19 cellular contexts compared by ENCODE assay signal in the genomic region with DNA sequence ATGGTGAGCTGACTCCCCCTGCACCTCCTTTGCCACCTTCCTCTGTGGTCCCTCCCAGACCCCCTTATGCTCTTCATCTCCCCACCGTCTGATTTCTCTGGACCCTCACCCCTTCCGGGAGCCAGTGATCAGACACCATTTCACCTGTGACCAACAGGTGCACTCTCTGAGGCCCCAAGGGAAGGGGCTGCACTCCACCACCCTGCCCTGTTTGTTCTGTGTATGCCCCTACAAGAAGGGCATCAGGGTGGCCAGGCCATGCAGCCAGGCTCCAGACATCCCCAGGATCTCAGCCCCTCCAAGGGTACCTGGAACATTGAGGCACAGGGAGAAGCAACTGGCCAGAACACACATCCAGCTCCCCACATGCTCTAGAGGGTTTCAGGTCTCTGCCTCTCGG. TPM values are rescaled to one million over a fixed set of nuclear protein-coding genes. Genes with fewer than 3 reads are reported as not detected.
DNase-seq lines count a peak whose midpoint lies in the region; FAIRE-seq and TF ChIP-seq lines count a peak whose summit lies in the region.
"Not testable (repeated sequence)": the region's sequence is repeated elsewhere in the genome, so short reads cannot be mapped to it uniquely, and the experiment has no call there.
"Had no signal": no experiment of that assay in that cellular context is flagged by ENCODE, and none has a peak within 500 bp of the region (broad histone marks: within the 10 kb centered on the region; RNA-seq: fewer than 3 reads in every experiment).

No MANE protein-coding gene starts in this region.

- H2BK5ac ChIP-seq in H1 (ENCODE audit: low read depth, low read length), result not testable (repeated sequence)

- not testable (repeated sequence) for TF ChIP-seq RAD21 in H1 (IDR thresholded peaks at IDR 0.05 in 1 of 2, conservative IDR thresholded peaks at IDR 0.05 in 1 of 2; ENCODE audit: low read depth in 2 of 2, low read length in 2 of 2)

- H3K9me3 ChIP-seq in HEK293 (ENCODE audit: control insufficient read depth, insufficient read depth, low read depth, low read length); astrocyte (ENCODE audit: insufficient read depth, low read depth, low read length); H1 (ENCODE audit: insufficient read depth in 2 of 2, low read depth in 1 of 2, low read length in 1 of 2); endodermal cell (ENCODE audit: control insufficient read depth, low read length): not testable (repeated sequence)

- not testable (repeated sequence) for H3K18ac ChIP-seq in H1 (ENCODE audit: extremely low read depth, low read length)

- not testable (repeated sequence) for H4K5ac ChIP-seq in H1 (ENCODE audit: insufficient read length, low read depth, low read length)

- not testable (repeated sequence) for TF ChIP-seq EP300 in H1 (IDR thresholded peaks at IDR 0.05; ENCODE audit: borderline replicate concordance in 1 of 2, low read depth in 2 of 2, low read length in 2 of 2)

- not testable (repeated sequence) for H3K4me2 ChIP-seq in astrocyte (ENCODE audit: low read length); H1 (ENCODE audit: insufficient read depth in 1 of 2, low read depth in 2 of 2, low read length in 2 of 2)

- not testable (repeated sequence) for H3K36me3 ChIP-seq in HEK293 (ENCODE audit: control insufficient read depth in 2 of 2, insufficient read depth in 1 of 2, low read length in 2 of 2); astrocyte (ENCODE audit: insufficient read depth, low read length); H1 (ENCODE audit: control insufficient read depth in 2 of 4, insufficient read depth in 4 of 4, low read length in 3 of 4); endodermal cell (ENCODE audit: control insufficient read depth, insufficient read depth, low read length)

- H2BK15ac ChIP-seq in H1 (ENCODE audit: low read length), result peak overlapping the region; percentile 40; the same call in 1 of the 2 replicates

- not testable (repeated sequence) for H3K23ac ChIP-seq in H1 (ENCODE audit: insufficient read length)

- H2BK12ac ChIP-seq in H1 (ENCODE audit: low read depth, low read length), result not testable (repeated sequence)

- TF ChIP-seq POLR2A in H1 (IDR thresholded peaks at IDR 0.05; ENCODE audit: control extremely low read depth in 1 of 2, low read depth in 2 of 2, low read length in 2 of 2), result not testable (repeated sequence)

- H2AFZ ChIP-seq in astrocyte (ENCODE audit: low read depth, low read length); H1 (ENCODE audit: low read length): not testable (repeated sequence)

- not testable (repeated sequence) for H3K27ac ChIP-seq in HEK293 (ENCODE audit: extremely low read depth, low read depth, low read length); astrocyte (ENCODE audit: low read depth, low read length); H1 (ENCODE audit: low read depth, low read length); endodermal cell (ENCODE audit: low read depth, low read length)

- not testable (repeated sequence) for H3K4me3 ChIP-seq in HEK293 (ENCODE audit: low read depth, low read length); astrocyte (ENCODE audit: insufficient read depth, low read depth, low read length); H1 (ENCODE audit: extremely low read depth in 1 of 4, insufficient read depth in 2 of 4, low read depth in 3 of 4, low read length in 4 of 4); endodermal cell (ENCODE audit: low read length)

- not testable (repeated sequence) for H3K36me3 Mint-ChIP-seq in astrocyte (ENCODE audit: low read depth, unreplicated experiment); endodermal cell (ENCODE audit: low read depth)

- H3K79me1 ChIP-seq in H1 (ENCODE audit: low read depth, low read length), result not testable (repeated sequence)

- peak; percentile 4 for DNase-seq in T1000 (lab: John Stamatoyannopoulos, UW)
- not testable (repeated sequence) for DNase-seq in astrocyte (ENCODE audit: low read depth); H1 (ENCODE audit: low read depth in 1 of 2, low spot score in 2 of 2)
- DNase-seq in endodermal cell, result peak; percentile 24

- H4K20me1 ChIP-seq in astrocyte (ENCODE audit: insufficient read depth, low read length); H1 (replicated peaks in 1 of 2; ENCODE audit: control insufficient read depth in 1 of 2, insufficient read depth in 2 of 2, low read length in 2 of 2): not testable (repeated sequence)

- not testable (repeated sequence) for H4K91ac ChIP-seq in H1 (replicated peaks; ENCODE audit: insufficient read length, low read length)

- H3K27me3 Mint-ChIP-seq in astrocyte (ENCODE audit: low read depth, unreplicated experiment), result peaks cover 18% of the 10 kb centered on the region
- not testable (repeated sequence) for H3K27me3 Mint-ChIP-seq in endodermal cell (ENCODE audit: insufficient read depth)

- 79% methylated on average over 3 of the region's 3 CpGs; no CpG with 5 or more reads in 1 of the 2 experiments for WGBS in H1 (ENCODE audit: extremely low coverage in 1 of 2, insufficient coverage in 1 of 2, insufficient read length in 1 of 2, insufficient replicate concordance in 2 of 2, low coverage in 1 of 2, low lambda C conversion rate in 2 of 2, missing lambda C conversion rate in 1 of 2), 2 experiments
- WGBS in endodermal cell (ENCODE audit: insufficient coverage in 1 of 2, insufficient read length in 1 of 2), 2 experiments, result 92 to 100% methylated on average over 1 to 3 of the region's 3 CpGs

- FAIRE-seq in astrocyte (lab: Jason Lieb, UNC); H1 (lab: Jason Lieb, UNC): not testable (repeated sequence)

- H2BK120ac ChIP-seq in H1 (replicated peaks; ENCODE audit: low read depth, low read length), result not testable (repeated sequence)

- not testable (repeated sequence) for H3K9ac ChIP-seq in astrocyte (ENCODE audit: low read length); H1 (replicated peaks in 1 of 4; ENCODE audit: extremely low read depth in 1 of 4, low read depth in 3 of 4, low read length in 3 of 4); endodermal cell (ENCODE audit: extremely low read depth, low read length, poor library complexity, severe bottlenecking)

- not testable (repeated sequence) for H3K4ac ChIP-seq in H1 (replicated peaks; ENCODE audit: insufficient read length, low read depth, low read length)

- H3K14ac ChIP-seq in H1 (ENCODE audit: insufficient read length), result not testable (repeated sequence)

- H3K27me3 ChIP-seq in astrocyte (ENCODE audit: insufficient read depth, low read length); H1 (replicated peaks in 1 of 4; ENCODE audit: control insufficient read depth in 3 of 4, extremely low read depth in 1 of 4, insufficient read depth in 3 of 4, low read length in 3 of 4); endodermal cell (ENCODE audit: control insufficient read depth, insufficient read depth, low read length, poor library complexity, severe bottlenecking): not testable (repeated sequence)

- not testable (repeated sequence) for H3K79me2 ChIP-seq in astrocyte (ENCODE audit: insufficient read depth, low read length); H1 (ENCODE audit: control insufficient read depth in 1 of 2, insufficient read depth in 2 of 2, low read length in 2 of 2)

- not testable (repeated sequence) for H3K4me1 ChIP-seq in HEK293 (ENCODE audit: control insufficient read depth, insufficient read depth, low read length); astrocyte (ENCODE audit: insufficient read depth, low read length); endodermal cell (ENCODE audit: control insufficient read depth, insufficient read depth, low read length)
- H3K4me1 ChIP-seq in H1 (replicated peaks in 1 of 4; ENCODE audit: control insufficient read depth in 3 of 4, insufficient read depth in 4 of 4, low read length in 3 of 4), result peaks cover 7 to 18% (median 10%) of the 10 kb centered on the region in 4 experiments

- H3K56ac ChIP-seq in H1 (replicated peaks; ENCODE audit: insufficient read length, low read depth, low read length), result not testable (repeated sequence)

- not testable (repeated sequence) for H4K8ac ChIP-seq in H1 (ENCODE audit: extremely low read depth, insufficient read depth, low read length)

- TF ChIP-seq CTCF in HEK293 (tag by site-specific recombination; IDR thresholded peaks at IDR 0.05); astrocyte (IDR thresholded peaks at IDR 0.05; ENCODE audit: insufficient read depth, low read depth, low read length); H1 (IDR thresholded peaks at IDR 0.05; ENCODE audit: control extremely low read depth in 1 of 3, insufficient read depth in 1 of 3, low read depth in 1 of 3, low read length in 3 of 3); endodermal cell (conservative IDR thresholded peaks at IDR 0.05): not testable (repeated sequence)

- H3K27ac Mint-ChIP-seq in astrocyte (ENCODE audit: unreplicated experiment), result peak overlapping the region; percentile 19
- not testable (repeated sequence) for H3K27ac Mint-ChIP-seq in endodermal cell

- POLR2A ChIA-PET in HEK293 (lab: Yijun Ruan, JAX); H1 (lab: Charles Lee; ENCODE audit: partially characterized antibody): not testable (repeated sequence)

- H2BK20ac ChIP-seq in H1 (ENCODE audit: low read length), result not testable (repeated sequence)

- CTCF ChIA-PET in HEK293 (lab: Yijun Ruan, JAX), result interaction anchor here (0.7 kb wide), 1 partner anchor 12 kb away, joined by 3 read pairs; no protein-coding TSS in a partner anchor
- CTCF ChIA-PET in H1 (lab: Charles Lee; ENCODE audit: partially characterized antibody), result interaction anchor here (0.8 to 1.2 kb wide), 2 partner anchors 16 to 338 kb away, joined by 3 read pairs; no protein-coding TSS in a partner anchor

- not testable (repeated sequence) for H3K23me2 ChIP-seq in H1 (ENCODE audit: low read depth, low read length)

- not testable (repeated sequence) for H3K9me3 Mint-ChIP-seq in astrocyte (ENCODE audit: unreplicated experiment); endodermal cell

- not testable (repeated sequence) for H2AK5ac ChIP-seq in H1 (ENCODE audit: low read depth, low read length)

- not testable (repeated sequence) for H3K4me3 Mint-ChIP-seq in astrocyte (ENCODE audit: unreplicated experiment); endodermal cell

- H3K4me1 Mint-ChIP-seq in astrocyte (ENCODE audit: low read depth, unreplicated experiment), result peaks cover 16% of the 10 kb centered on the region
- H3K4me1 Mint-ChIP-seq in endodermal cell, result peaks cover 16% of the 10 kb centered on the region

RNA-seq across cellular contexts. Expression of a gene that starts 42.2 kb away (rescaled TPM):
- total RNA-seq in astrocyte, result 0.36 TPM in 1 of 2 replicates, not detected in the other
- not detected in 2 replicates for total RNA-seq in H1 (2021; fragmentation: NEBNext Ultra II Directional; extraction: Animal tissue kit (Norgen Biotek cat#: 25700))
- polyA plus RNA-seq in H1 (2011; rRNA removed), result 0.06 and 0.09 TPM in 2 replicates
- 0.19 TPM for polyA plus RNA-seq in H1 (2011; cell fraction: cytosol; rRNA removed)
- 0.70 TPM for polyA plus RNA-seq in H1 (2011; cell fraction: nucleus; rRNA removed)
- polyA plus RNA-seq in H1 (2012, experiment 1 of 2), result 0.33 to 0.50 TPM (median 0.43 TPM) in 3 of 4 replicates, not detected in the other
- polyA plus RNA-seq in H1 (2012, experiment 2 of 2), result not detected
- polyA plus RNA-seq in H1 (2013, experiment 1 of 2), result 0.41 TPM
- polyA plus RNA-seq in H1 (2013, experiment 2 of 2), result 0.40 TPM
- polyA minus RNA-seq in H1 (2011; rRNA and poly(A)+ RNA removed), result 0.09 and 0.34 TPM in 2 replicates
- polyA minus RNA-seq in H1 (2011; cell fraction: cytosol; rRNA and poly(A)+ RNA removed), result not detected
- not detected for polyA minus RNA-seq in H1 (2011; cell fraction: nucleus; rRNA and poly(A)+ RNA removed)
- not detected for total RNA-seq in endodermal cell
- not detected for polyA plus RNA-seq in endodermal cell (2013, experiment 1 of 2)
- polyA plus RNA-seq in endodermal cell (2013, experiment 2 of 2), result not detected
- total RNA-seq: A172; A673; B cell; Caco-2; Calu3; CD4-positive, alpha-beta memory T cell; CD4-positive, CD25-positive, alpha-beta regulatory T cell; CD8-positive, alpha-beta memory T cell; CD8-positive, alpha-beta T cell; Daoy had no signal
- polyA plus RNA-seq: A549; AG04450; BJ; CD14-positive monocyte; CD4-positive, alpha-beta memory T cell; CD4-positive, CD25-positive, alpha-beta regulatory T cell; CD8-positive, alpha-beta memory T cell had no signal
